8 cellular contexts compared by ENCODE assay signal in the genomic region with DNA sequence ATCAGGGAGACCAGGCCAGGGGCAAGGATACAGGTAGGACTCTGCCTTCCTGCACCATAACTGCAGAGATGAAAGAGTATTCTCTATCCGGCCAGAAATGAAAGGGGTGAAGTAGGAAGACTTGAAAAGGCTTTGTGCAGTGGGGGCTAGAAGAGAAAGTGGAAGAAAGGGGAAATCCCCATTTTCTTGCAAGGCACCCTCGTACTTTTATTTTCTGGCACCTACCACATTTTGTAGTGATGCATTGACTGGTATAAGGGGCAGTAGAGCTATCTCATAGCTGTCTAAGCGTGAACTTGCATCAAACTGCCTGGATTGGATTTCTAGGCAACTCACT. TPM values are rescaled to one million over a fixed set of nuclear protein-coding genes. Genes with fewer than 3 reads are reported as not detected.
DNase-seq lines count a peak whose midpoint lies in the region; ATAC-seq and TF ChIP-seq lines count a peak whose summit lies in the region.

No MANE protein-coding gene starts in this region.

- intact Hi-C loops in heart left ventricle (cut with DNase I) (loop anchor here in 1 of 10 donors (5.0 kb wide), 1 partner anchor 103 kb away; a partner anchor contains a TSS), left cardiac atrium (cut with DNase I) (no loop called here), vagina (cut with DNase I) (loop anchor here (2.0 kb wide), 1 partner anchor 24 kb away; no protein-coding TSS in a partner anchor)

- H3K4me1 Mint-ChIP-seq in activated naive CD8-positive, alpha-beta T cell treated with anti-CD3 and anti-CD28 coated beads, Interleukin-2, amount 50 U/mL, for 24 hours: peaks cover 68% of the 10 kb centered on the region
- peaks cover 28% of the 10 kb centered on the region for H3K4me1 Mint-ChIP-seq in memory B cell

- H3K27me3 ChIP-seq in heart left ventricle (no peaks in the 10 kb centered on the region), vagina (no peaks in the 10 kb centered on the region)

- ATAC-seq in heart left ventricle: no peak
- ATAC-seq in left cardiac atrium: no peak
- peak; percentile 5 for ATAC-seq in HG03439 (IDR thresholded peaks at IDR 0.05; ENCODE audit: unreplicated experiment)
- peak; percentile 34 for ATAC-seq in activated naive CD8-positive, alpha-beta T cell treated with anti-CD3 and anti-CD28 coated beads, Interleukin-2, amount 50 U/mL, for 24 hours
- ATAC-seq in memory B cell (ENCODE audit: low read depth): peak; percentile 47

- H3K27ac Mint-ChIP-seq in activated naive CD8-positive, alpha-beta T cell treated with anti-CD3 and anti-CD28 coated beads, Interleukin-2, amount 50 U/mL, for 24 hours: peak overlapping the region; percentile 28
- H3K27ac Mint-ChIP-seq in memory B cell: peak overlapping the region; percentile 62

- no peaks in the 10 kb centered on the region for H3K27me3 Mint-ChIP-seq in activated naive CD8-positive, alpha-beta T cell treated with anti-CD3 and anti-CD28 coated beads, Interleukin-2, amount 50 U/mL, for 24 hours
- H3K27me3 Mint-ChIP-seq in memory B cell: no peaks in the 10 kb centered on the region

- WGBS in heart left ventricle, 4 donors: 48 to 54% (median 51%) methylated on average over 3 of the region's 3 CpGs

- H3K36me3 ChIP-seq in heart left ventricle: peaks cover 0 to 17% (median 5%) of the 10 kb centered on the region in 9 donors
- peaks cover 0 to 6% of the 10 kb centered on the region in 2 donors for H3K36me3 ChIP-seq in vagina

- no peaks in the 10 kb centered on the region for H3K9me3 ChIP-seq in heart left ventricle
- no peaks in the 10 kb centered on the region for H3K9me3 ChIP-seq in vagina

- H3K9me3 Mint-ChIP-seq in activated naive CD8-positive, alpha-beta T cell treated with anti-CD3 and anti-CD28 coated beads, Interleukin-2, amount 50 U/mL, for 24 hours: no peaks in the 10 kb centered on the region
- H3K9me3 Mint-ChIP-seq in memory B cell: no peaks in the 10 kb centered on the region

- no peak for DNase-seq in heart left ventricle
- no peak for DNase-seq in left cardiac atrium
- DNase-seq in activated naive CD8-positive, alpha-beta T cell treated with anti-CD3 and anti-CD28 coated beads, Interleukin-2, amount 50 U/mL, for 24 hours: no peak
- DNase-seq in memory B cell (ENCODE audit: low spot score in 2 of 2): peak in 1 of 2 donors; percentile 55
- no peak for DNase-seq in vagina (ENCODE audit: extremely low spot score in 2 of 2)
- DNase-seq in NCI-H2081 (lab: John Stamatoyannopoulos, UW): no peak
- DNase-seq in NCI-H2029 treated with DMSO at 0.1 percent for 48 hours (lab: John Stamatoyannopoulos, UW): no peak

- H3K27ac ChIP-seq in heart left ventricle (peak overlapping the region in 7 of 12 donors; percentile 31 to 83 (median 64)), vagina (peak overlapping the region; percentile 90)

- H3K36me3 Mint-ChIP-seq in activated naive CD8-positive, alpha-beta T cell treated with anti-CD3 and anti-CD28 coated beads, Interleukin-2, amount 50 U/mL, for 24 hours (ENCODE audit: low read depth): peaks cover 8% of the 10 kb centered on the region
- H3K36me3 Mint-ChIP-seq in memory B cell: peaks cover 6% of the 10 kb centered on the region

- H3K4me1 ChIP-seq in heart left ventricle: peaks cover 0 to 37% (median 14%) of the 10 kb centered on the region in 12 donors
- H3K4me1 ChIP-seq in vagina: peaks cover 48% of the 10 kb centered on the region

- H3K4me3 Mint-ChIP-seq in activated naive CD8-positive, alpha-beta T cell treated with anti-CD3 and anti-CD28 coated beads, Interleukin-2, amount 50 U/mL, for 24 hours: peak overlapping the region; percentile 79
- peak overlapping the region; percentile 87 for H3K4me3 Mint-ChIP-seq in memory B cell

- TF ChIP-seq CTCF in heart left ventricle (IDR thresholded peaks at IDR 0.05): no peak
- TF ChIP-seq CTCF in vagina (IDR thresholded peaks at IDR 0.05): no peak

- TF ChIP-seq POLR2A in heart left ventricle (IDR thresholded peaks at IDR 0.05) (no peak), vagina (IDR thresholded peaks at IDR 0.05) (no peak)

- H3K4me3 ChIP-seq in heart left ventricle (peak overlapping the region; percentile 46 to 96 (median 83)), vagina (peak overlapping the region; percentile 88)

RNA-seq across cellular contexts. Expression of a gene that starts 0.8 kb away (rescaled TPM):
- 10 to 100 TPM; 10.4 to 18.6 (median 14.7) TPM for total RNA-seq in heart left ventricle
- 10 to 100 TPM in 1 of 2 donors, 1 to 10 TPM in 1; 8.0 to 11.3 TPM for polyA plus RNA-seq in heart left ventricle
- 10 to 100 TPM; 12.0 to 12.4 TPM for total RNA-seq in left cardiac atrium
- 48.9 TPM for total RNA-seq in vagina

RNA-seq across cellular contexts. Expression of a gene that starts 35.8 kb away (rescaled TPM):
- total RNA-seq in heart left ventricle: 10 to 100 TPM in 5 of 9 donors, 1 to 10 TPM in 4; 7.8 to 68.1 (median 10.3) TPM
- polyA plus RNA-seq in heart left ventricle: 10 to 100 TPM in 1 of 2 donors, 1 to 10 TPM in 1; 3.3 to 11.8 TPM
- 10 to 100 TPM in 1 of 2 donors, 1 to 10 TPM in 1; 9.2 to 20.1 TPM for total RNA-seq in left cardiac atrium
- 18.2 TPM for total RNA-seq in vagina

Comparison
In these comparisons a context has a peak if more than half of its experiments do, and no peak if none do; other contexts are left out.
1. ATAC-seq: peak in HG03439 (single experiment), activated naive CD8-positive, alpha-beta T cell treated with anti-CD3 and anti-CD28 coated beads, Interleukin-2, amount 50 U/mL, for 24 hours (single experiment) and memory B cell (single experiment); none in heart left ventricle (0 of 4) and left cardiac atrium (0 of 2).